10 cellular contexts compared by ENCODE assay signal in the genomic region with DNA sequence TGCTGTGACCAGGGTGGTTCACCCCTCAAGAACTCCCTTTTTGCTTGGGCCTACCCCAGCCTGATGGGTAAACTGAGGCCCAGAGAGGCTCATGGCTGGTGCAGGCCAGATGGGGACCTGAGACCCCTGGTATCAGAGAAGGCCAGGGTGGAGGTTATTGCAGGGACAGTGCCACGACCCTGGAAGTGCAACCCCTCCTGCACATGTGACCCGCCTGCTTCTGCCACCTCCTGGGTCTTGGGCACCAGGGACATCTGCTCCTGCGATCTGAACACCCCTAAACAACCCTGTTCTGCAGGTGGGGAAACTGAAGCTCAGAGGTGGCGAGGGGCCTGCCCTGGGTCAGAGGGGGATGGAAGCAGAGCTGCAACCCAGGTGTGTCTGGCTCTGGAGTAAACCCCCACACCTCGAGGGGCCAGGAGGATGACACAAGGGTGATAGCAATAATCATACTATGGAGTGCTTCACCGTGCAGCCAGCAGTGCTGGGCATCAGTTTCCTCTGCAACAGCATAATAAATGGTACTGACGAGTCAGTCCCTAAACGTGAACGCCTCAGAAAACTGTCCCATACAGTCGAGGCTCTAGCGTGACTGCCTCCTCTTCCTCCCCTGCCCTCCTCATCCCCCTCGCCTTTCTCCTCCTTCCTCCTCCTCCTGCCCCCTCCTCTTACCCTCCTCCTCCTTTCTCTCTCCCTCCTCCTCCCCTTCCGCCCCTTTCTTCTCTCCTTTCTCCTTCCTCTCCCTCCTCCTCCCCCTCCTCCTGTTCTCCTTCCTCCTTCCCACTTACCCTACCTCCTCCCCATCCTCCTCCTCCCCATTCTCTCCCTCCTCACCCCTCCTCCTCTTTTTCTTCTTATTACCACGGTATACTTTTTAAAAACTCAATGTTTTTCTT. TPM values are rescaled to one million over a fixed set of nuclear protein-coding genes. Genes with fewer than 3 reads are reported as not detected.
"Had no signal": no experiment of that assay in that cellular context is flagged by ENCODE, and none has a peak within 500 bp of the region (broad histone marks: within the 10 kb centered on the region; RNA-seq: fewer than 3 reads in every experiment).

No MANE protein-coding gene starts in this region.

- H3K36me3 Mint-ChIP-seq: type B pancreatic cell had no signal

- H3K27ac Mint-ChIP-seq: activated B cell treated with CpG ODN at 0.5 μM for 24 hours had no signal

- H3K27ac ChIP-seq: breast epithelium, heart right ventricle, suprapubic skin had no signal

- H3K27me3 Mint-ChIP-seq: naive thymus-derived CD8-positive, alpha-beta T cell had no signal

- H3K4me1 ChIP-seq: breast epithelium had no signal

- FAIRE-seq: islet of Langerhans had no signal

- H3K4me3 Mint-ChIP-seq: activated B cell treated with CpG ODN at 0.5 μM for 24 hours; activated CD4-positive, alpha-beta T cell treated with anti-CD3 and anti-CD28 coated beads, Interleukin-2, amount 10 ng/mL, durations not matched to agents 7 days and 5 days had no signal

- H3K9me3 Mint-ChIP-seq: activated B cell treated with CpG ODN at 0.5 μM for 24 hours; activated CD4-positive, alpha-beta T cell treated with anti-CD3 and anti-CD28 coated beads, Interleukin-2, amount 10 ng/mL, durations not matched to agents 7 days and 5 days; naive thymus-derived CD8-positive, alpha-beta T cell; type B pancreatic cell had no signal

- H3K27me3 ChIP-seq: breast epithelium, suprapubic skin had no signal

- H3K9me3 ChIP-seq: breast epithelium, heart right ventricle, mucosa of descending colon, suprapubic skin had no signal

- H3K4me3 ChIP-seq: breast epithelium, heart right ventricle, mucosa of descending colon, suprapubic skin had no signal

RNA-seq across cellular contexts. Expression of gene CILP2, which starts 5.0 kb away (rescaled TPM):
- total RNA-seq: pulmonary artery endothelial cell had no signal
